In the genomic region with DNA sequence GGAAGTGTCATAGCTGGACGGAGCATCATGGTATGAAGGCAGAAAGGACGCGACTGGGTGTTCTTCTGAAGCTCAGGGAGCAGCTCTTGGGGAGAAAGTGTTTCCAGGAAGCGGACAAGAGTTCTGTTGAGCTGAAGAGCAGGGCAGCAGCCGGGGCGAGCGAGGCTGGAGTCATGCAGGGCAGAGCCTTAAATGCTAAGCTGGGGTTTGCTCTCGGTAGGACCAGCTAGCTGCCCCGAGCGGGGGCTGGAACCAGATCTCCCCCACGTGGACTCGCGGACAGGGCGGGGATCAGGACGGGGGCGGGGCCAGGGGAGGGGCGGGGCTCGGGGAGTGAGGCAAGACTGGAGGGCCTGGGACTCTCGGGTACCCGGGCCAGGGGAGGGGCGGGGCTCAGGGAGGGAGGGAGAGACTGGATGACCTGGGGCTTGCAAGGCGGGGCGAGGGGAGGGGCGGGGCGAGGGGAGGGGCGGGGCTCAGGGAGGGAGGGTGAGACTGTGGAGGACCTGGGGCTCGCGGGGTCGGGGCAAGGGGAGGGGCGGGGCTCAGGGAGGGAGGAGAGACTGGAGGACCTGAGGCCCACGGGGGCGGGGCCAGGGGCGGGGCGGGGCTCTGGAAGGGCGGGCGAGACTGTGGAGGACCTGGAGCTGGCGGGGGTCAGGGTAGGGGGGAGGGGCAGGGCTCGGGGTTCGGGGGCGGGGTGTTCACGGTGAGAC, we compare ENCODE assay signal across 8 cellular contexts. TPM values are rescaled to one million over a fixed set of nuclear protein-coding genes. Genes with fewer than 3 reads are reported as not detected.
DNase-seq lines count a peak whose midpoint lies in the region.

No MANE protein-coding gene starts in this region.

- no peak overlapping the region for H3K27ac ChIP-seq in SK-N-MC

- CTCF ChIA-PET in activated naive CD4-positive, alpha-beta T cell treated with anti-CD3 and anti-CD28 coated beads, Interleukin-2, amount 10 ng/mL, durations not matched to agents 7 days and 5 days (lab: Charles Lee), result interaction anchor here (1.1 kb wide), 1 partner anchor 8 kb away, joined by 3 read pairs; no protein-coding TSS in a partner anchor

- H3K36me3 ChIP-seq in MG63 (peaks cover 18% of the 10 kb centered on the region), SK-N-MC (ENCODE audit: insufficient read depth, low read length) (no peaks in the 10 kb centered on the region)

- H3K9me3 ChIP-seq in MG63 (no peaks in the 10 kb centered on the region), SK-N-MC (ENCODE audit: low read depth, low read length) (no peaks in the 10 kb centered on the region)

- peak overlapping the region; percentile 80 for H3K27ac Mint-ChIP-seq in activated naive CD4-positive, alpha-beta T cell treated with anti-CD3 and anti-CD28 coated beads, Interleukin-2, amount 10 ng/mL, durations not matched to agents 7 days and 5 days

- no peaks in the 10 kb centered on the region for H3K36me3 Mint-ChIP-seq in activated naive CD4-positive, alpha-beta T cell treated with anti-CD3 and anti-CD28 coated beads, Interleukin-2, amount 10 ng/mL, durations not matched to agents 7 days and 5 days

- H3K27me3 ChIP-seq in MG63, result no peaks in the 10 kb centered on the region

- H3K4me1 Mint-ChIP-seq in activated naive CD4-positive, alpha-beta T cell treated with anti-CD3 and anti-CD28 coated beads, Interleukin-2, amount 10 ng/mL, durations not matched to agents 7 days and 5 days, result peaks cover 32% of the 10 kb centered on the region

- H3K27me3 Mint-ChIP-seq in activated naive CD4-positive, alpha-beta T cell treated with anti-CD3 and anti-CD28 coated beads, Interleukin-2, amount 10 ng/mL, durations not matched to agents 7 days and 5 days, result peaks cover 23% of the 10 kb centered on the region

- H3K4me3 Mint-ChIP-seq in activated naive CD4-positive, alpha-beta T cell treated with anti-CD3 and anti-CD28 coated beads, Interleukin-2, amount 10 ng/mL, durations not matched to agents 7 days and 5 days, result peak overlapping the region; percentile 89

- H3K4me3 ChIP-seq in MG63 (peak overlapping the region; percentile 92), SK-N-MC (peak overlapping the region; percentile 84)

- no peak overlapping the region for H3K9ac ChIP-seq in SK-N-MC (ENCODE audit: insufficient read length)

- no peaks in the 10 kb centered on the region for H3K9me3 Mint-ChIP-seq in activated naive CD4-positive, alpha-beta T cell treated with anti-CD3 and anti-CD28 coated beads, Interleukin-2, amount 10 ng/mL, durations not matched to agents 7 days and 5 days

- peak; percentile 66 for DNase-seq in DMS53 treated with DMSO at 0.1 percent for 48 hours (lab: John Stamatoyannopoulos, UW; ENCODE audit: unreplicated experiment)
- DNase-seq in GOT3 (lab: John Stamatoyannopoulos, UW), result peak; percentile 85
- DNase-seq in MG63, result peak; percentile 99
- peak; percentile 28 for DNase-seq in SK-N-MC (ENCODE audit: low read depth, low spot score)
- peak; percentile 96 for DNase-seq in activated naive CD4-positive, alpha-beta T cell treated with anti-CD3 and anti-CD28 coated beads, Interleukin-2, amount 10 ng/mL, durations not matched to agents 7 days and 5 days
- peak; percentile 97 for DNase-seq in germinal center (ENCODE audit: low spot score)
- peak; percentile 66 for DNase-seq in non-pigmented ciliary epithelial cell (ENCODE audit: low read depth)
- DNase-seq in stromal cell of bone marrow (ENCODE audit: low read depth), result peak; percentile 91

RNA-seq across cellular contexts. Expression of gene FAH, which starts 0.5 kb away (rescaled TPM):
- 44.8 and 93.3 TPM in 2 replicates for total RNA-seq in MG63 (2014; rRNA removed; shearing (Covaris generic); ENCODE audit: low replicate concordance)

Comparison
In these comparisons a context has a peak if more than half of its experiments do, and no peak if none do; other contexts are left out.
1. DNase-seq: peak in every context shown above with its lines; median percentile 99 in MG63; 97 in germinal center; 96 in activated naive CD4-positive, alpha-beta T cell treated with anti-CD3 and anti-CD28 coated beads, Interleukin-2, amount 10 ng/mL, durations not matched to agents 7 days and 5 days; 91 in stromal cell of bone marrow; 85 in GOT3; 66 in DMS53 treated with DMSO at 0.1 percent for 48 hours; 66 in non-pigmented ciliary epithelial cell; 28 in SK-N-MC.